Comparison of ENCODE assay signal across 8 cellular contexts in genomic region chr9:114366334-114367128, GRCh38. TPM values are rescaled to one million over a fixed set of nuclear protein-coding genes. Genes with fewer than 3 reads are reported as not detected.
DNase-seq lines count a peak whose midpoint lies in the region; ATAC-seq and TF ChIP-seq lines count a peak whose summit lies in the region.

No MANE protein-coding gene starts in this region.

- peak overlapping the region; percentile 62 to 83 for H3K27ac ChIP-seq in uterus

- intact Hi-C loops in uterus (cut with DNase I; ENCODE audit: low total_unique reads) = no loop called here

- DNase-seq in AG20443 (ENCODE audit: low spot score) (peak; percentile 70), kidney tubule cell (ENCODE audit: low spot score) (peak; percentile 93), uterus (no peak), Ammon's horn (ENCODE audit: low spot score) (no peak), NCI-H146 treated with DMSO at 0.1 percent for 48 hours (lab: John Stamatoyannopoulos, UW; ENCODE audit: unreplicated experiment) (no peak)
- peak; percentile 54 for DNase-seq in activated CD4-positive, alpha-beta T cell treated with anti-CD3 and anti-CD28 coated beads, Interleukin-2, amount 10 ng/mL, durations not matched to agents 7 days and 5 days

- H3K27me3 ChIP-seq in uterus = no peaks in the 10 kb centered on the region

- no peaks in the 10 kb centered on the region for H3K36me3 ChIP-seq in uterus

- CTCF ChIA-PET in activated CD4-positive, alpha-beta T cell treated with anti-CD3 and anti-CD28 coated beads, Interleukin-2, amount 10 ng/mL, durations not matched to agents 7 days and 5 days (lab: Charles Lee) = interaction anchor here (1.2 to 3.8 kb wide), 5 partner anchors 15 to 24 kb away, joined by 3 to 18 read pairs (median 10); partner anchors contain the start of gene AKNA

- peak; percentile 48 for ATAC-seq in GM19328 (IDR thresholded peaks at IDR 0.05; ENCODE audit: unreplicated experiment)
- ATAC-seq in HG03442 (IDR thresholded peaks at IDR 0.05; ENCODE audit: unreplicated experiment) = peak; percentile 55

- TF ChIP-seq CTCF in uterus (IDR thresholded peaks at IDR 0.05) = no peak

- peaks cover 0 to 3% of the 10 kb centered on the region in 2 donors for H3K4me1 ChIP-seq in uterus

- POLR2A ChIA-PET in activated CD4-positive, alpha-beta T cell treated with anti-CD3 and anti-CD28 coated beads, Interleukin-2, amount 10 ng/mL, durations not matched to agents 7 days and 5 days (lab: Charles Lee) = interaction anchor here (0.8 to 1.1 kb wide), 2 partner anchors 21 to 57 kb away, joined by 3 to 4 read pairs; partner anchors contain the start of gene AKNA

- H3K4me3 ChIP-seq in uterus = no peak overlapping the region

- peak overlapping the region; percentile 88 for H3K27ac Mint-ChIP-seq in activated CD4-positive, alpha-beta T cell treated with anti-CD3 and anti-CD28 coated beads, Interleukin-2, amount 10 ng/mL, durations not matched to agents 7 days and 5 days

- peaks cover 93% of the 10 kb centered on the region for H3K36me3 Mint-ChIP-seq in activated CD4-positive, alpha-beta T cell treated with anti-CD3 and anti-CD28 coated beads, Interleukin-2, amount 10 ng/mL, durations not matched to agents 7 days and 5 days (ENCODE audit: low read depth)

- H3K4me3 Mint-ChIP-seq in activated CD4-positive, alpha-beta T cell treated with anti-CD3 and anti-CD28 coated beads, Interleukin-2, amount 10 ng/mL, durations not matched to agents 7 days and 5 days = peak overlapping the region; percentile 64

- TF ChIP-seq POLR2A in uterus (IDR thresholded peaks at IDR 0.05) = no peak

- H3K9me3 ChIP-seq in uterus = no peaks in the 10 kb centered on the region

- peaks cover 83% of the 10 kb centered on the region for H3K4me1 Mint-ChIP-seq in activated CD4-positive, alpha-beta T cell treated with anti-CD3 and anti-CD28 coated beads, Interleukin-2, amount 10 ng/mL, durations not matched to agents 7 days and 5 days

- no peaks in the 10 kb centered on the region for H3K27me3 Mint-ChIP-seq in activated CD4-positive, alpha-beta T cell treated with anti-CD3 and anti-CD28 coated beads, Interleukin-2, amount 10 ng/mL, durations not matched to agents 7 days and 5 days

- no peaks in the 10 kb centered on the region for H3K9me3 Mint-ChIP-seq in activated CD4-positive, alpha-beta T cell treated with anti-CD3 and anti-CD28 coated beads, Interleukin-2, amount 10 ng/mL, durations not matched to agents 7 days and 5 days

RNA-seq across cellular contexts. Expression of gene AKNA, which starts 21.3 kb away (rescaled TPM):
- 100 to 1,000 TPM; 300 to 364 TPM for total RNA-seq in activated CD4-positive, alpha-beta T cell treated with anti-CD3 and anti-CD28 coated beads, Interleukin-2, amount 10 ng/mL, durations not matched to agents 7 days and 5 days
- total RNA-seq in uterus = 100 to 1,000 TPM in 1 of 4 donors, 10 to 100 TPM in 3; 24.1 to 123 (median 34.3) TPM

RNA-seq across cellular contexts. Expression of gene ORM2, which starts 36.9 kb away (rescaled TPM):
- not detected for total RNA-seq in activated CD4-positive, alpha-beta T cell treated with anti-CD3 and anti-CD28 coated beads, Interleukin-2, amount 10 ng/mL, durations not matched to agents 7 days and 5 days
- total RNA-seq in uterus = 1 to 10 TPM in 1 of 4 donors, not detected in 3; 1.2 TPM

RNA-seq across cellular contexts. Expression of gene ORM1, which starts 43.6 kb away (rescaled TPM):
- not detected for total RNA-seq in activated CD4-positive, alpha-beta T cell treated with anti-CD3 and anti-CD28 coated beads, Interleukin-2, amount 10 ng/mL, durations not matched to agents 7 days and 5 days
- 1 to 10 TPM in 2 of 4 donors, not detected in 2; 1.9 to 2.4 TPM for total RNA-seq in uterus

Comparison
In these comparisons a context has a peak if more than half of its experiments do, and no peak if none do; other contexts are left out.
1. DNase-seq: peak in AG20443 (single experiment), activated CD4-positive, alpha-beta T cell treated with anti-CD3 and anti-CD28 coated beads, Interleukin-2, amount 10 ng/mL, durations not matched to agents 7 days and 5 days (single experiment) and kidney tubule cell (single experiment); none in uterus (0 of 2), Ammon's horn (single experiment) and NCI-H146 treated with DMSO at 0.1 percent for 48 hours (single experiment).